Comparison of ENCODE assay signal across 25 cellular contexts in genomic region chr15:96565266-96565665, GRCh38.
A peak's percentile ranks its signal among the peaks of the same experiment; 100 is the strongest.
DNase-seq lines count a peak whose midpoint lies in the region; ATAC-seq, FAIRE-seq and TF ChIP-seq lines count a peak whose summit lies in the region.
"Had no signal": no experiment of that assay in that cellular context is flagged by ENCODE, and none has a peak within 500 bp of the region (broad histone marks: within the 10 kb centered on the region; RNA-seq: fewer than 3 reads in every experiment).

No MANE protein-coding gene starts in this region.

- no peak overlapping the region for H3K27ac ChIP-seq in mammary epithelial cell (ENCODE audit: insufficient read depth, low read depth, low read length)

- H3K27me3 ChIP-seq in mammary epithelial cell (ENCODE audit: insufficient read depth, low read length): no peaks in the 10 kb centered on the region

- TF ChIP-seq CTCF in mammary epithelial cell (conservative IDR thresholded peaks at IDR 0.05 in 1 of 2, IDR thresholded peaks at IDR 0.05 in 1 of 2; ENCODE audit: extremely low read depth in 1 of 2, insufficient read depth in 1 of 2, low read depth in 1 of 2, low read length in 2 of 2) (no peak), fibroblast of mammary gland (conservative IDR thresholded peaks at IDR 0.05; ENCODE audit: control insufficient read depth, insufficient read depth, low read depth, low read length) (no peak)

- peak overlapping the region; percentile 1 for H3K4me2 ChIP-seq in mammary epithelial cell (ENCODE audit: insufficient read depth, low read depth, low read length)
- H3K4me2 ChIP-seq: SK-N-SH had no signal

- no peaks in the 10 kb centered on the region for H3K79me2 ChIP-seq in mammary epithelial cell (ENCODE audit: insufficient read depth, low read length)

- TF ChIP-seq POLR2A in H54 (IDR thresholded peaks at IDR 0.05; ENCODE audit: low read depth, low read length): no peak

- WGBS in mammary epithelial cell (ENCODE audit: low coverage, missing lambda C conversion rate): 29% methylated on average over 2 of the region's 2 CpGs

- dilution Hi-C loops in mammary epithelial cell (cut with HindIII; ENCODE audit: low sequenced_read_pairs): no loop called here

- FAIRE-seq in H54 (lab: Jason Lieb, UNC): no peak
- FAIRE-seq: GM12878 had no signal

- no peak overlapping the region for H3K9ac ChIP-seq in mammary epithelial cell (ENCODE audit: insufficient read depth, low read length)
- H3K9ac ChIP-seq: SK-N-SH had no signal

- intact Hi-C loops in mammary epithelial cell (cut with micrococcal nuclease): no loop called here

- H3K36me3 ChIP-seq in mammary epithelial cell (ENCODE audit: insufficient read depth, low read length): no peaks in the 10 kb centered on the region

- H3K4me3 ChIP-seq in mammary epithelial cell (replicated peaks in 1 of 3; ENCODE audit: insufficient read depth in 1 of 3, low read depth in 2 of 3, low read length in 3 of 3) (no peak overlapping the region), fibroblast of mammary gland (ENCODE audit: control insufficient read depth, low read depth, low read length) (no peak overlapping the region)
- H3K4me3 ChIP-seq: GM12878 had no signal

- in situ Hi-C loops in mammary epithelial cell (cut with MboI; ENCODE audit: low sequenced_read_pairs in 2 of 2): no loop called here

- H4K20me1 ChIP-seq in mammary epithelial cell (ENCODE audit: insufficient read depth, low read length): no peaks in the 10 kb centered on the region

- CTCF ChIA-PET in mammary epithelial cell (lab: Charles Lee; ENCODE audit: low non-redundant PET): no interaction called here

- H2AFZ ChIP-seq in mammary epithelial cell (ENCODE audit: low read depth, low read length): peak overlapping the region; percentile 1

- no peaks in the 10 kb centered on the region for H3K9me3 ChIP-seq in mammary epithelial cell (replicated peaks; ENCODE audit: insufficient read depth, low read length)
- H3K9me3 ChIP-seq: SK-N-SH had no signal

- DNase-seq in LHCN-M2 (ENCODE audit: low read depth) (peak; percentile 71), mammary epithelial cell (peak; percentile 73), fibroblast of mammary gland (ENCODE audit: low read depth) (peak; percentile 9), H54 (ENCODE audit: insufficient read length, low spot score) (no peak), NCI-H82 treated with DMSO at 0.1 percent for 48 hours (lab: John Stamatoyannopoulos, UW; ENCODE audit: unreplicated experiment) (no peak)
- DNase-seq: C1 segment of cervical spinal cord; CD4-positive, alpha-beta memory T cell; COR-L47; DMS53; GDM1; GOT3; HCEC 1CT; MV-4-11; NCI-H1105; NCI-H1436 treated with DMSO at 0.1 percent for 48 hours; NCI-H187 treated with DMSO at 0.1 percent for 48 hours; NCI-H524; NCI-H748 treated with DMSO at 0.1 percent for 48 hours; RPMI8226; SIG-M5; SK-N-SH; SW 1271 had no signal

- no TSS peak for BruUV-seq in mammary epithelial cell (replicated peaks; lab: Mats Ljungman, UMichigan)

- ATAC-seq in GM21367 (IDR thresholded peaks at IDR 0.05; ENCODE audit: unreplicated experiment) (no peak), HG02840 (IDR thresholded peaks at IDR 0.05; ENCODE audit: low FRiP score, unreplicated experiment) (no peak)
- ATAC-seq: GM12878 had no signal

- H3K4me1 ChIP-seq in mammary epithelial cell (ENCODE audit: insufficient read depth, low read length): peaks cover 13% of the 10 kb centered on the region

Comparison
In these comparisons a context has a peak if more than half of its experiments do, and no peak if none do; other contexts are left out.
1. DNase-seq: peak in LHCN-M2 (single experiment), mammary epithelial cell (single experiment) and fibroblast of mammary gland (single experiment); none in H54 (single experiment) and NCI-H82 treated with DMSO at 0.1 percent for 48 hours (single experiment).